8 cellular contexts compared by ENCODE assay signal in the genomic region with DNA sequence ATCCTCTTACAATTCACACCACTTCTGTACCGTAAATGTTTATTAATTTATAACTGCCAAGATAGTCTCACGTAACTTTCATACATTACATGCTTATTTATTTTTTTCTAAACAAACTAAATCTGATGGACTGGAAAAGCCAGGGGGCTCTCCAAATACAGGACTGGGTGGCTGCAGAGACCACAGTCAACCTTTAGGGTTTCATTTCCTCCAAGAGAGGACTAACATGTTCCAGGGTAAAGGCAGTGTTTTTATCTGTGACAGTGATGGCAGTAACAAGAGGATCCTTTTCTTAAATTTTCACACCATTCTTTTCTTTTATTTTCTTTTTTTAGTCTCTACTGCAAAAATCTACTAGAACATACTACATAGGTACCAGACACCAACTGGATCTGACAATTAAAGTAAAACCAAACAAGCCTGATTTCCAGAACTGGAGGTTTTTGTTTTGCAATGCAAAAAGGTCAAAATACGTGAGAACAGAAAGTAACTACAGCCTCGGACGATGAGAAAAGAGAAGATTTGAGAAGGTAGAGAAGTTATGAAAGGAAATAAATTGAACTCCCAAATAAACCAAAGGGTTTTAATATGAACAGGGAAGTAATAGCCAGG. TPM values are rescaled to one million over a fixed set of nuclear protein-coding genes. Genes with fewer than 3 reads are reported as not detected.
DNase-seq lines count a peak whose midpoint lies in the region; ATAC-seq, FAIRE-seq and TF ChIP-seq lines count a peak whose summit lies in the region.

No MANE protein-coding gene starts in this region.

- H3K4me2 ChIP-seq in astrocyte (ENCODE audit: low read length), result peak overlapping the region; percentile 87

- peak overlapping the region; percentile 98 for H3K4me3 ChIP-seq in GM08714 (ENCODE audit: low read length)
- H3K4me3 ChIP-seq in HL-60 (replicated peaks; ENCODE audit: insufficient read depth, low read length), result peak overlapping the region; percentile 71
- H3K4me3 ChIP-seq in astrocyte (ENCODE audit: insufficient read depth, low read depth, low read length), result peak overlapping the region; percentile 78
- H3K4me3 ChIP-seq in left lung, result peak overlapping the region; percentile 67 to 77
- H3K4me3 ChIP-seq in transverse colon, result peak overlapping the region; percentile 70 to 97 (median 88)

- no peak for TF ChIP-seq POLR2A in transverse colon (IDR thresholded peaks at IDR 0.05)

- TF ChIP-seq CTCF in HL-60 (IDR thresholded peaks at IDR 0.05; ENCODE audit: insufficient read depth, low read length), result no peak
- TF ChIP-seq CTCF in astrocyte (IDR thresholded peaks at IDR 0.05; ENCODE audit: insufficient read depth, low read depth, low read length), result no peak
- no peak for TF ChIP-seq CTCF in left lung (IDR thresholded peaks at IDR 0.05)
- TF ChIP-seq CTCF in transverse colon (IDR thresholded peaks at IDR 0.05), result peak in 1 of 5 experiments; percentile 37

- H3K27ac ChIP-seq in HL-60 (replicated peaks) (peak overlapping the region; percentile 87), astrocyte (ENCODE audit: low read depth, low read length) (no peak overlapping the region), left lung (peak overlapping the region; percentile 88 to 90), transverse colon (peak overlapping the region; percentile 93 to 99 (median 96))

- H3K4me1 Mint-ChIP-seq in astrocyte (ENCODE audit: low read depth, unreplicated experiment), result peaks cover 9% of the 10 kb centered on the region

- in situ Hi-C loops in transverse colon (cut with MboI; ENCODE audit: low pct_ligation_motif_present in 1 of 4, low pct_unique_long_range_greater_than_20kb in 1 of 4, low sequenced_read_pairs in 3 of 4), result no loop called here

- H3K9me3 ChIP-seq in astrocyte (ENCODE audit: insufficient read depth, low read depth, low read length) (no peaks in the 10 kb centered on the region), left lung (no peaks in the 10 kb centered on the region), transverse colon (no peaks in the 10 kb centered on the region)

- H3K36me3 ChIP-seq in astrocyte (ENCODE audit: insufficient read depth, low read length) (no peaks in the 10 kb centered on the region), left lung (no peaks in the 10 kb centered on the region), transverse colon (no peaks in the 10 kb centered on the region)

- H3K27me3 Mint-ChIP-seq in astrocyte (ENCODE audit: low read depth, unreplicated experiment), result no peaks in the 10 kb centered on the region

- H4K20me1 ChIP-seq in astrocyte (ENCODE audit: insufficient read depth, low read length), result peaks cover 6% of the 10 kb centered on the region

- H2AFZ ChIP-seq in astrocyte (ENCODE audit: low read depth, low read length), result peak overlapping the region; percentile 75

- peaks cover 18% of the 10 kb centered on the region for H3K79me2 ChIP-seq in astrocyte (ENCODE audit: insufficient read depth, low read length)

- 19 to 30% methylated on average over 5 of the region's 5 CpGs for WGBS in transverse colon (ENCODE audit: low coverage in 1 of 2), 2 donors

- H3K27ac Mint-ChIP-seq in astrocyte (ENCODE audit: unreplicated experiment), result peak overlapping the region; percentile 88

- H3K27me3 ChIP-seq in HL-60 (ENCODE audit: insufficient read depth, poor library complexity, severe bottlenecking) (no peaks in the 10 kb centered on the region), astrocyte (ENCODE audit: insufficient read depth, low read length) (no peaks in the 10 kb centered on the region), left lung (no peaks in the 10 kb centered on the region), transverse colon (no peaks in the 10 kb centered on the region)

- intact Hi-C loops in left lung (cut with DNase I), result no loop called here
- intact Hi-C loops in transverse colon (cut with DNase I; ENCODE audit: low total_unique reads), result loop anchor here (10.0 kb wide), 1 partner anchor 1319 kb away; no protein-coding TSS in a partner anchor

- no peaks in the 10 kb centered on the region for H3K9me3 Mint-ChIP-seq in astrocyte (ENCODE audit: unreplicated experiment)

- ATAC-seq in GM21360 (IDR thresholded peaks at IDR 0.05; ENCODE audit: unreplicated experiment) (peak; percentile 40), left lung (no peak)

- DNase-seq in HL-60 (ENCODE audit: low read depth in 1 of 2, low spot score in 1 of 2) (no peak), astrocyte (ENCODE audit: low read depth) (no peak), left lung (no peak), transverse colon (no peak), UCSD-AML1 (lab: John Stamatoyannopoulos, UW; ENCODE audit: unreplicated experiment) (no peak)
- DNase-seq in stimulated activated CD4-positive, alpha-beta T cell treated with anti-CD3 and anti-CD28 coated beads, Interleukin-4, amount 100 ng/mL, for 24 hours, result no peak

- peaks cover 4% of the 10 kb centered on the region for H3K4me1 ChIP-seq in astrocyte (ENCODE audit: insufficient read depth, low read length)
- peaks cover 0 to 14% of the 10 kb centered on the region in 2 donors for H3K4me1 ChIP-seq in left lung
- peaks cover 0 to 46% (median 28%) of the 10 kb centered on the region in 4 donors for H3K4me1 ChIP-seq in transverse colon

- no peak for TF ChIP-seq EP300 in transverse colon (IDR thresholded peaks at IDR 0.05; ENCODE audit: low read depth)

- H3K4me3 Mint-ChIP-seq in astrocyte (ENCODE audit: unreplicated experiment), result peak overlapping the region; percentile 93

- no peaks in the 10 kb centered on the region for H3K36me3 Mint-ChIP-seq in astrocyte (ENCODE audit: low read depth, unreplicated experiment)

- no peak for FAIRE-seq in astrocyte (lab: Jason Lieb, UNC)

- peak overlapping the region; percentile 86 for H3K9ac ChIP-seq in astrocyte (ENCODE audit: low read length)

RNA-seq across cellular contexts. Expression of a gene that starts 1.2 kb away (rescaled TPM):
- total RNA-seq in astrocyte (22.0 and 22.8 TPM in 2 replicates), left lung (10 to 100 TPM; 50.1 to 58.2 TPM), transverse colon (10 to 100 TPM; 35.5 to 89.8 (median 70.7) TPM)
